ENCODE assay signal across 27 cellular contexts in the genomic region with DNA sequence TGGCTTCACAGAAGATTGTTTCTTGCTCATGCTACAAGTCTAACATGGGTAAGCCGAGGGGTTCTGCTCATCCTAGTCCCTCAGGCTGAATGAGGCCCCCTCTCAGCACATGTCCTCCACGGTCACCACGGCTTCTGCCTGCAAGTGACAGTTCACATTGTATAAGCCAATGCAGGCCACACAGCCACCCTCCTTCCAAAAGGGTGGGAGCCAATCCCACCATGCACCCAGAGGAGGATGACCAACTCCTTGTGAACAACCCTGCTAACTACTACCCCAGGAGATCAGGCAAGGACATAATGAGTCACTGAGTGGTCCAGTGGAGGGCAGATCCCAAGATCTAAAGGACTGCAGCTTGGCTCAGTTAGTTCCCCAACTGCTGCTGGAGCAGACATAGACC.
"Had no signal": no experiment of that assay in that cellular context is flagged by ENCODE, and none has a peak within 500 bp of the region (broad histone marks: within the 10 kb centered on the region; RNA-seq: fewer than 3 reads in every experiment).

No MANE protein-coding gene starts in this region.

- H3K27ac ChIP-seq: breast epithelium, pancreas, prostate gland, sigmoid colon, suprapubic skin, tibial nerve had no signal

- H3K9me3 ChIP-seq: breast epithelium, pancreas, prostate gland, sigmoid colon, suprapubic skin, tibial nerve had no signal

- ATAC-seq: left colon; naive thymus-derived CD8-positive, alpha-beta T cell; pancreas; WTC11 had no signal

- H3K4me3 ChIP-seq: breast epithelium, pancreas, prostate gland, sigmoid colon, suprapubic skin, tibial nerve had no signal

- H3K27me3 ChIP-seq: breast epithelium, pancreas, sigmoid colon, suprapubic skin, tibial nerve had no signal

- H3K36me3 ChIP-seq: breast epithelium, pancreas, prostate gland had no signal

- DNase-seq: activated CD8-positive, alpha-beta memory T cell treated with anti-CD3 and anti-CD28 coated beads, Interleukin-2, amount 50 U/mL, for 4 hours; activated effector memory CD4-positive, alpha-beta T cell treated with anti-CD3 and anti-CD28 coated beads, Interleukin-2, amount 50 U/mL, for 16 hours; activated naive CD4-positive, alpha-beta T cell treated with anti-CD3 and anti-CD28 coated beads, Interleukin-2, amount 50 U/mL, for 16 hours; activated T-cell treated with anti-CD3 and anti-CD28 coated beads, Interleukin-2, amount 50 U/mL, for 1 hour; central memory CD4-positive, alpha-beta T cell; effector CD4-positive, alpha-beta T cell; head of caudate nucleus; hippocampal formation; kidney; left colon; naive thymus-derived CD8-positive, alpha-beta T cell; nucleus accumbens; pancreas; retina; sigmoid colon; stimulated activated CD4-positive, alpha-beta T cell treated with anti-CD3 and anti-CD28 coated beads, Interleukin-2, amount 100 ng/mL, for 24 hours; stimulated activated naive CD4-positive, alpha-beta T cell; T-helper 2 cell had no signal

- H3K4me3 Mint-ChIP-seq: activated T-helper 1 cell treated with anti-CD3 and anti-CD28 coated beads, Interleukin-12 subunit alpha, Interleukin-12 subunit beta, Interleukin-2, Interleukin-4 antibody, amounts not matched to agents 30 ng/mL and 10 ng/mL and 1 ng/mL, durations not matched to agents 14 hours and 24 hours and 36 hours; dendritic cell treated with granulocyte-macrophage colony-stimulating factor and Interleukin-4, amounts not matched to agents 40 ng/mL and 50 ng/mL, for 4 days; memory B cell; neural crest cell; WTC11 had no signal

- H3K27ac Mint-ChIP-seq: activated T-helper 1 cell treated with anti-CD3 and anti-CD28 coated beads, Interleukin-12 subunit alpha, Interleukin-12 subunit beta, Interleukin-2, Interleukin-4 antibody, amounts not matched to agents 30 ng/mL and 10 ng/mL and 1 ng/mL, durations not matched to agents 14 hours and 24 hours and 36 hours; dendritic cell treated with granulocyte-macrophage colony-stimulating factor and Interleukin-4, amounts not matched to agents 40 ng/mL and 50 ng/mL, for 4 days; memory B cell; WTC11 had no signal

- H3K9me3 Mint-ChIP-seq: activated T-helper 1 cell treated with anti-CD3 and anti-CD28 coated beads, Interleukin-12 subunit alpha, Interleukin-12 subunit beta, Interleukin-2, Interleukin-4 antibody, amounts not matched to agents 30 ng/mL and 10 ng/mL and 1 ng/mL, durations not matched to agents 14 hours and 24 hours and 36 hours; dendritic cell treated with granulocyte-macrophage colony-stimulating factor and Interleukin-4, amounts not matched to agents 40 ng/mL and 50 ng/mL, for 4 days; memory B cell; naive thymus-derived CD8-positive, alpha-beta T cell; neural crest cell; WTC11 had no signal

- H3K27me3 Mint-ChIP-seq: dendritic cell treated with granulocyte-macrophage colony-stimulating factor and Interleukin-4, amounts not matched to agents 40 ng/mL and 50 ng/mL, for 4 days; memory B cell; naive thymus-derived CD8-positive, alpha-beta T cell had no signal

- H3K4me1 ChIP-seq: breast epithelium had no signal
